8 cellular contexts compared by ENCODE assay signal in genomic region chr16:9091867-9092281, GRCh38. TPM values are rescaled to one million over a fixed set of nuclear protein-coding genes. Genes with fewer than 3 reads are reported as not detected.
A peak's percentile ranks its signal among the peaks of the same experiment; 100 is the strongest.
DNase-seq lines count a peak whose midpoint lies in the region; ATAC-seq, FAIRE-seq and TF ChIP-seq lines count a peak whose summit lies in the region.

No MANE protein-coding gene starts in this region.

- CTCF ChIA-PET in CD4-positive, alpha-beta T cell (lab: Charles Lee), result interaction anchor here (1.0 to 1.3 kb wide), 2 partner anchors 47 to 128 kb away, joined by 3 to 4 read pairs; partner anchors contain the start of gene USP7
- CTCF ChIA-PET in endothelial cell of umbilical vein (lab: Charles Lee), result interaction anchor here (0.9 to 2.5 kb wide), 10 partner anchors 13 to 83 kb away, joined by 5 to 12 read pairs (median 7); no protein-coding TSS in a partner anchor

- dilution Hi-C loops in endothelial cell of umbilical vein (cut with MboI; ENCODE audit: extremely low pct_ligation_motif_present, low sequenced_read_pairs), result no loop called here

- H3K9ac ChIP-seq in endothelial cell of umbilical vein (replicated peaks; ENCODE audit: extremely low read depth, insufficient read depth, low read length), result peak overlapping the region; percentile 85

- no peak for TF ChIP-seq CTCF in CD4-positive, alpha-beta T cell (IDR thresholded peaks at IDR 0.05)
- TF ChIP-seq CTCF in endothelial cell of umbilical vein (IDR thresholded peaks at IDR 0.05; ENCODE audit: extremely low read depth in 1 of 2, insufficient read depth in 1 of 2, low read depth in 1 of 2, low read length in 2 of 2), result no peak
- no peak for TF ChIP-seq CTCF in upper lobe of right lung (IDR thresholded peaks at IDR 0.05)

- no peak for FAIRE-seq in endothelial cell of umbilical vein (lab: Jason Lieb, UNC)

- POLR2A ChIA-PET in CD4-positive, alpha-beta T cell (lab: Charles Lee), result interaction anchor here (1.0 to 4.1 kb wide), 21 partner anchors 10 to 1850 kb away, joined by 3 to 81 read pairs (median 6); partner anchors contain the start of genes ATF7IP2, CARHSP1, DEXI and METTL22
- POLR2A ChIA-PET in endothelial cell of umbilical vein (lab: Charles Lee), result interaction anchor here (0.6 to 2.1 kb wide), 9 partner anchors 8 to 229 kb away, joined by 3 to 17 read pairs (median 4); no protein-coding TSS in a partner anchor
- POLR2A ChIA-PET in naive thymus-derived CD8-positive, alpha-beta T cell (lab: Charles Lee), result interaction anchor here (0.7 to 5.0 kb wide), 17 partner anchors 10 to 1850 kb away, joined by 3 to 68 read pairs (median 7); partner anchors contain the start of genes CARHSP1, DEXI, NUBP1 and PMM2

- H3K4me1 ChIP-seq in endothelial cell of umbilical vein (ENCODE audit: control insufficient read depth, extremely low read depth, insufficient read depth, low read length) (peaks cover 35% of the 10 kb centered on the region), upper lobe of right lung (peaks cover 38% of the 10 kb centered on the region)

- TF ChIP-seq POLR2A in endothelial cell of umbilical vein (IDR thresholded peaks at IDR 0.05; ENCODE audit: low read depth, low read length), result no peak

- H3K79me2 ChIP-seq in endothelial cell of umbilical vein (ENCODE audit: control insufficient read depth, insufficient read depth, low read length), result peaks cover 54% of the 10 kb centered on the region

- no peak overlapping the region for H2AFZ ChIP-seq in endothelial cell of umbilical vein (ENCODE audit: low read depth, low read length)

- intact Hi-C loops in CD4-positive, alpha-beta T cell (cut with DNase I, micrococcal nuclease), result loop anchor here (1.0 to 5.0 kb wide), 8 partner anchors 35 to 1295 kb away; partner anchors contain the start of genes PMM2 (in 2 of the 2), TMEM186 (in 2 of the 2), USP7 (in 2 of the 2) and ABAT (in 1 of the 2)
- intact Hi-C loops in endothelial cell of umbilical vein (cut with micrococcal nuclease) (loop anchor here (1.0 to 5.0 kb wide), 8 partner anchors 13 to 295 kb away; partner anchors contain the start of genes PMM2 and TMEM186), upper lobe of right lung (cut with DNase I) (no loop called here)

- H3K27me3 ChIP-seq in CD4-positive, alpha-beta T cell (ENCODE audit: control insufficient read depth, insufficient read depth, low read length), result no peaks in the 10 kb centered on the region
- H3K27me3 ChIP-seq in endothelial cell of umbilical vein (ENCODE audit: control insufficient read depth in 2 of 2, insufficient read depth in 2 of 2, low read length in 2 of 2) (no peaks in the 10 kb centered on the region), upper lobe of right lung (no peaks in the 10 kb centered on the region)

- no peaks in the 10 kb centered on the region for H3K9me3 Mint-ChIP-seq in CD4-positive, alpha-beta T cell
- peaks cover 0 to 3% (median 0%) of the 10 kb centered on the region in 9 donors for H3K9me3 Mint-ChIP-seq in naive thymus-derived CD8-positive, alpha-beta T cell

- peaks cover 0 to 6% of the 10 kb centered on the region in 2 experiments for H3K36me3 ChIP-seq in endothelial cell of umbilical vein (ENCODE audit: control insufficient read depth in 2 of 2, extremely low read depth in 1 of 2, insufficient read depth in 2 of 2, low read length in 2 of 2)
- H3K36me3 ChIP-seq in upper lobe of right lung, result peaks cover 14% of the 10 kb centered on the region

- no peak overlapping the region for H3K4me2 ChIP-seq in endothelial cell of umbilical vein (ENCODE audit: insufficient read depth, low read length)

- ATAC-seq in CD4-positive, alpha-beta T cell (ENCODE audit: poor library complexity), result peak; percentile 5
- ATAC-seq in GM19463 (IDR thresholded peaks at IDR 0.05; ENCODE audit: unreplicated experiment) (peak; percentile 8), HG03558 (IDR thresholded peaks at IDR 0.05; ENCODE audit: extremely low read depth, unreplicated experiment) (peak; percentile 5), upper lobe of right lung (peak; percentile 32)
- peak; percentile 5 to 13 for ATAC-seq in naive thymus-derived CD8-positive, alpha-beta T cell

- H3K27ac Mint-ChIP-seq in CD4-positive, alpha-beta T cell, result peak overlapping the region; percentile 90
- H3K27ac Mint-ChIP-seq in naive thymus-derived CD8-positive, alpha-beta T cell, result peak overlapping the region in 8 of 10 donors; percentile 39 to 96 (median 74)

- H3K27me3 Mint-ChIP-seq in CD4-positive, alpha-beta T cell, result no peaks in the 10 kb centered on the region
- peaks cover 0 to 4% (median 0%) of the 10 kb centered on the region in 5 donors for H3K27me3 Mint-ChIP-seq in naive thymus-derived CD8-positive, alpha-beta T cell

- peaks cover 52% of the 10 kb centered on the region for H3K4me1 Mint-ChIP-seq in CD4-positive, alpha-beta T cell (ENCODE audit: low read depth)
- peaks cover 23 to 47% (median 40%) of the 10 kb centered on the region in 4 donors for H3K4me1 Mint-ChIP-seq in naive thymus-derived CD8-positive, alpha-beta T cell

- DNase-seq in CD4-positive, alpha-beta T cell, result peak; percentile 20 to 55 (median 34)
- peak; percentile 14 to 29 for DNase-seq in activated CD4-positive, alpha-beta T cell treated with anti-CD3 and anti-CD28 coated beads, Interleukin-2, amount 50 U/mL, for 4 hours
- peak; percentile 30 for DNase-seq in endothelial cell of umbilical vein (ENCODE audit: low read depth, low spot score)
- peak in 8 of 10 donors; percentile 23 to 73 (median 46) for DNase-seq in naive thymus-derived CD8-positive, alpha-beta T cell
- DNase-seq in upper lobe of right lung, result peak; percentile 83
- no peak for DNase-seq in DMS114 treated with DMSO at 0.1 percent for 48 hours (lab: John Stamatoyannopoulos, UW; ENCODE audit: unreplicated experiment)

- H3K36me3 Mint-ChIP-seq in CD4-positive, alpha-beta T cell (ENCODE audit: low read depth), result peaks cover 53% of the 10 kb centered on the region
- peaks cover 0 to 39% (median 17%) of the 10 kb centered on the region in 3 donors for H3K36me3 Mint-ChIP-seq in naive thymus-derived CD8-positive, alpha-beta T cell

- H3K4me3 ChIP-seq in endothelial cell of umbilical vein (replicated peaks in 1 of 3; ENCODE audit: insufficient read depth in 1 of 3, low read depth in 1 of 3, low read length in 3 of 3) (peak overlapping the region; percentile 73 to 89 (median 80)), upper lobe of right lung (peak overlapping the region; percentile 89)

- BruUV-seq in endothelial cell of umbilical vein (replicated peaks; lab: Mats Ljungman, UMichigan), result TSS peak; percentile 2

- no peaks in the 10 kb centered on the region for H3K9me1 ChIP-seq in endothelial cell of umbilical vein (replicated peaks; ENCODE audit: control insufficient read depth, extremely low read depth, insufficient read depth, low read length)

- no peaks in the 10 kb centered on the region for H3K9me3 ChIP-seq in CD4-positive, alpha-beta T cell (ENCODE audit: control insufficient read depth, low read length)
- H3K9me3 ChIP-seq in endothelial cell of umbilical vein (replicated peaks; ENCODE audit: control insufficient read depth, insufficient read depth, low read length), result no peaks in the 10 kb centered on the region
- no peaks in the 10 kb centered on the region for H3K9me3 ChIP-seq in upper lobe of right lung

- peak overlapping the region; percentile 90 for H3K27ac ChIP-seq in CD4-positive, alpha-beta T cell (ENCODE audit: low read depth, low read length)
- H3K27ac ChIP-seq in endothelial cell of umbilical vein (ENCODE audit: insufficient read depth, low read depth, low read length), result peak overlapping the region; percentile 52
- peak overlapping the region; percentile 98 for H3K27ac ChIP-seq in upper lobe of right lung

- peak overlapping the region; percentile 55 for H3K4me3 Mint-ChIP-seq in CD4-positive, alpha-beta T cell
- peak overlapping the region in 9 of 10 donors; percentile 33 to 97 (median 64) for H3K4me3 Mint-ChIP-seq in naive thymus-derived CD8-positive, alpha-beta T cell

- H4K20me1 ChIP-seq in endothelial cell of umbilical vein (replicated peaks; ENCODE audit: control insufficient read depth, extremely low read depth, insufficient read depth, low read length), result peaks cover 21% of the 10 kb centered on the region

TF ChIP-seq in endothelial cell of umbilical vein, 7 proteins besides CTCF, POLR2A, EP300 and RAD21:
- no peak for TF ChIP-seq POLR2AphosphoS5 (IDR thresholded peaks at IDR 0.05; ENCODE audit: insufficient read depth, low read depth, low read length)

RNA-seq across cellular contexts. Expression of gene HAPSTR1, which starts 0.4 kb away (rescaled TPM):
- total RNA-seq in CD4-positive, alpha-beta T cell, result 100 to 1,000 TPM; 152 to 153 TPM
- total RNA-seq in endothelial cell of umbilical vein (60.1 and 63.7 TPM in 2 replicates), upper lobe of right lung (49.7 TPM)
- 11.6 and 15.7 TPM in 2 replicates for polyA plus RNA-seq in endothelial cell of umbilical vein
- polyA plus RNA-seq in endothelial cell of umbilical vein (2011; cell fraction: cytosol; rRNA removed), result 15.9 and 18.5 TPM in 2 replicates
- 20.5 and 27.5 TPM in 2 replicates for polyA plus RNA-seq in endothelial cell of umbilical vein (2011; cell fraction: nucleus; rRNA removed)
- 25.2 and 32.3 TPM in 2 replicates for polyA plus RNA-seq in endothelial cell of umbilical vein (2012)
- 43.8 and 48.6 TPM in 2 replicates for polyA minus RNA-seq in endothelial cell of umbilical vein
- 28.6 TPM for polyA minus RNA-seq in endothelial cell of umbilical vein (2011; cell fraction: cytosol; rRNA and poly(A)+ RNA removed)
- 28.1 and 40.5 TPM in 2 replicates for polyA minus RNA-seq in endothelial cell of umbilical vein (2011; cell fraction: nucleus; rRNA and poly(A)+ RNA removed)
- 100 to 1,000 TPM in 1 of 2 experiments, 10 to 100 TPM in 1; 94.1 to 102 TPM for total RNA-seq in naive thymus-derived CD8-positive, alpha-beta T cell
- 10 to 100 TPM in 2 of 3 donors, 1 to 10 TPM in 1; 9.9 to 16.5 (median 10.6) TPM for polyA plus RNA-seq in naive thymus-derived CD8-positive, alpha-beta T cell
